In the genomic region with DNA sequence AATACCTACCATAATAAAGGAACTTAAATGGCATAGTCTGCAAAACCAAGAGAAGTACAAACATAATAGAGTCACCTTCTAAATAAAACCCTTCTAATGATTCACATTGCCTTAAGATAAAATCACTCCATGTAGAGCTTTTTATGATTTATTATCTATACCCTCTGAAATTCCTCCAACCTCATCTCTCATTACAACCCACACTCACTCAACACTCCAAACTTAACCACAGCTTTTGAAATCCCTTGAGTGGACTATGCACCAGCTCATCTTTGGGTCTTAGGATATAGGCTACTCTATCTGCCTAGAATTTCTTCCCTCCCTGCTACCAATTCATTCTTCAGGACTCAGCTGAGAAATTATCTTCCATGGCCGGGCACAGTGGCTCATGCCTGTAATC, we compare ENCODE assay signal across 7 cellular contexts.
"Had no signal": no experiment of that assay in that cellular context is flagged by ENCODE, and none has a peak within 500 bp of the region (broad histone marks: within the 10 kb centered on the region; RNA-seq: fewer than 3 reads in every experiment).

No MANE protein-coding gene starts in this region.

- H3K4me1 Mint-ChIP-seq: IgD-negative memory B cell had no signal

- H3K27ac ChIP-seq: HL-60 had no signal

- H3K4me3 Mint-ChIP-seq: IgD-negative memory B cell had no signal

- H3K4me3 ChIP-seq: K562 had no signal

- H3K27ac Mint-ChIP-seq: IgD-negative memory B cell had no signal

- H3K9me3 Mint-ChIP-seq: IgD-negative memory B cell had no signal

- DNase-seq: IMR-90, KBM-7 had no signal

- FAIRE-seq: HepG2, HTR-8/SVneo, K562 had no signal

- ATAC-seq: HepG2, K562 had no signal
